8 cellular contexts compared by ENCODE assay signal in the genomic region with DNA sequence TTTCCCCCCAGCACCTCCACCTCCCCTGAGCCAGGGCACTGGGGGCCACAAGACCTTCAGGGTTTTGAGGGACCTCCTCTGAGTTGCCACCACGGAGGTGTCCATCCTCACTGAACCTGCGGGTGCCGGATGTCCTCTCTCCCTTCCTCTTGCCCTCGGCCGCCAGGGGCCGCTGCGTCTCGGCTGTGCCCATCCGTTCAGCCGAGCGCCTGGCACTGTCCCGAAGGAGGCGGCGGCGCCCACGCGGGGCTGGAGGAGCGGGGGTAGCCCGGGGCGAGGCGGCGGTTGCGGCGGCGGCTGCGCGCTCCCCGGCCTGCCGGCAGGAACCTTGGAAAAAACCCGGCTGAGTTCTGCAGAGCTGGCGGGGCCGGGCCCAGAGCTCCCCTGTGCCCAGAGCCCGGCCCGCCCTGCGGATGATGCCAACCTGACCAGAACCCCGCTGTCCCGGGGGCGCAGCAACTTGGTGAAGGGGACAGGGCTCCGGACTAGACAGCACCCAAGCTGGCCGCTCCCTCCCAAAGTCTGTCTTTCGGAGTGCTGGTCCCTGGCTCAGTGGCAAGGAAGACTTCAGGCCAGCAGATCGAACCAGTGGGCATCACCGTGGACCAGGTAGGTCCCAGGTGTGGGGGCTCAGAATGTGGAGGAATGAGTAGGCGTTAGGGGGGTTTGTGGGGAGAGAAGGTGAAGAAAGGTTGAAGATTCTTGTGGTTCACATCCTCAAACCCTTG. TPM values are rescaled to one million over a fixed set of nuclear protein-coding genes. Genes with fewer than 3 reads are reported as not detected.
DNase-seq lines count a peak whose midpoint lies in the region; ATAC-seq and TF ChIP-seq lines count a peak whose summit lies in the region.

No MANE protein-coding gene starts in this region.

- H3K4me3 ChIP-seq in GM12864 (ENCODE audit: low read depth, low read length) (no peak overlapping the region), NB4 (ENCODE audit: low read depth, low read length) (no peak overlapping the region), right cardiac atrium (ENCODE audit: low read length) (peak overlapping the region; percentile 26), sigmoid colon (peak overlapping the region in 3 of 4 donors; percentile 27 to 34 (median 27))

- intact Hi-C loops in right cardiac atrium (cut with DNase I) (loop anchor here in 3 of 4 donors (2.0 to 10.0 kb wide), 4 partner anchors 83 to 326 kb away; no protein-coding TSS in a partner anchor), sigmoid colon (cut with DNase I) (loop anchor here (1.0 to 10.0 kb wide), 5 partner anchors 85 to 1096 kb away; a partner anchor contains a TSS)

- TF ChIP-seq POLR2A in NB4 (IDR thresholded peaks at IDR 0.05; ENCODE audit: extremely low read depth, insufficient read length), result no peak
- TF ChIP-seq POLR2A in sigmoid colon (IDR thresholded peaks at IDR 0.05), result no peak

- no peak for TF ChIP-seq EP300 in sigmoid colon (IDR thresholded peaks at IDR 0.05)

- TF ChIP-seq CTCF in GM12864 (IDR thresholded peaks at IDR 0.05; ENCODE audit: low read depth, low read length, missing control alignments), result peak; percentile 89
- TF ChIP-seq CTCF in NB4 (IDR thresholded peaks at IDR 0.05; ENCODE audit: low read depth, low read length), result peak; percentile 76
- peak; percentile 38 to 87 (median 72) for TF ChIP-seq CTCF in sigmoid colon (IDR thresholded peaks at IDR 0.05)

- H3K27ac ChIP-seq in right cardiac atrium (ENCODE audit: low read length), result no peak overlapping the region
- no peak overlapping the region for H3K27ac ChIP-seq in sigmoid colon

- peak in 1 of 2 donors; percentile 11 for ATAC-seq in right cardiac atrium
- no peak for ATAC-seq in HG03108 (IDR thresholded peaks at IDR 0.05; ENCODE audit: unreplicated experiment)
- ATAC-seq in HG03354 (IDR thresholded peaks at IDR 0.05; ENCODE audit: poor library complexity, severe bottlenecking, unreplicated experiment), result no peak

- H3K4me1 ChIP-seq in right cardiac atrium (ENCODE audit: control insufficient read depth, insufficient read depth, low read length) (no peaks in the 10 kb centered on the region), sigmoid colon (peaks cover 0 to 41% (median 40%) of the 10 kb centered on the region in 4 donors)

- H3K9me3 ChIP-seq in right cardiac atrium (ENCODE audit: control insufficient read depth, low read length) (no peaks in the 10 kb centered on the region), sigmoid colon (no peaks in the 10 kb centered on the region)

- WGBS in right cardiac atrium, result 17% methylated on average over 44 of the region's 44 CpGs
- WGBS in sigmoid colon, 2 donors, result 16 to 21% methylated on average over 44 of the region's 44 CpGs

- H3K36me3 ChIP-seq in sigmoid colon, result no peaks in the 10 kb centered on the region

- H3K27me3 ChIP-seq in right cardiac atrium (ENCODE audit: control insufficient read depth, insufficient read depth) (no peaks in the 10 kb centered on the region), sigmoid colon (peaks cover 0 to 6% (median 0%) of the 10 kb centered on the region in 3 donors)

- DNase-seq in GM12864 (ENCODE audit: low read depth), result no peak
- peak; percentile 70 for DNase-seq in NB4 (ENCODE audit: low read depth)
- peak; percentile 50 to 68 (median 57) for DNase-seq in T-helper 2 cell
- DNase-seq in amniotic epithelial cell (ENCODE audit: low read depth), result peak; percentile 57
- DNase-seq in right cardiac atrium, result peak; percentile 83 to 93 (median 89)
- peak; percentile 87 for DNase-seq in sigmoid colon

RNA-seq across cellular contexts. Expression of a gene that starts 3.7 kb away (rescaled TPM):
- total RNA-seq in right cardiac atrium (1 to 10 TPM; 5.5 to 9.0 (median 6.3) TPM), sigmoid colon (1 to 10 TPM in 3 of 4 donors, under 1 TPM in 1; 0.36 to 1.6 (median 1.4) TPM)
- polyA plus RNA-seq in right cardiac atrium (6.4 TPM), sigmoid colon (1 to 10 TPM in 1 of 3 donors, under 1 TPM in 2; 0.60 to 2.5 (median 0.92) TPM)

RNA-seq across cellular contexts. Expression of a gene that starts 11.9 kb away (rescaled TPM):
- total RNA-seq in right cardiac atrium, result 100 to 1,000 TPM; 169 to 222 (median 209) TPM
- polyA plus RNA-seq in right cardiac atrium, result 262 TPM
- total RNA-seq in sigmoid colon, result 100 to 1,000 TPM; 181 to 244 (median 192) TPM
- 1,000 to 10,000 TPM in 1 of 3 donors, 100 to 1,000 TPM in 2; 443 to 1,259 (median 789) TPM for polyA plus RNA-seq in sigmoid colon

RNA-seq across cellular contexts. Expression of a gene that starts 44.4 kb away (rescaled TPM):
- total RNA-seq in right cardiac atrium, result 10 to 100 TPM; 14.1 to 20.3 (median 18.3) TPM
- 19.4 TPM for polyA plus RNA-seq in right cardiac atrium
- total RNA-seq in sigmoid colon, result 10 to 100 TPM; 16.5 to 43.8 (median 22.3) TPM
- 10 to 100 TPM; 28.8 to 60.1 (median 34.2) TPM for polyA plus RNA-seq in sigmoid colon

Comparison
In these comparisons a context has a peak if more than half of its experiments do, and no peak if none do; other contexts are left out.
1. H3K4me3 ChIP-seq: peak in right cardiac atrium (single experiment) and sigmoid colon (3 of 4); none in GM12864 (single experiment) and NB4 (single experiment).
2. Peak in every context shown above with its lines, with median percentiles within 50 percentile points of each other: CTCF ChIP-seq.